ENCODE assay signal across 8 cellular contexts in genomic region chr5:58891072-58891970, GRCh38.
DNase-seq lines count a peak whose midpoint lies in the region; ATAC-seq and TF ChIP-seq lines count a peak whose summit lies in the region.

No MANE protein-coding gene starts in this region.

- H3K4me1 ChIP-seq in OCI-LY3 (ENCODE audit: low read length): peaks cover 5% of the 10 kb centered on the region
- H3K4me1 ChIP-seq in naive thymus-derived CD4-positive, alpha-beta T cell (ENCODE audit: control insufficient read depth in 2 of 2, insufficient read depth in 2 of 2, low read length in 2 of 2): peaks cover 0 to 10% of the 10 kb centered on the region in 2 donors

- H3K9me3 ChIP-seq in OCI-LY3 (ENCODE audit: insufficient read depth, low read length): no peaks in the 10 kb centered on the region
- no peaks in the 10 kb centered on the region for H3K9me3 ChIP-seq in naive thymus-derived CD4-positive, alpha-beta T cell (ENCODE audit: control insufficient read depth in 2 of 3, low read length in 3 of 3)

- peak overlapping the region; percentile 63 for H3K4me2 ChIP-seq in OCI-LY3 (ENCODE audit: low read length)

- no peaks in the 10 kb centered on the region for H3K36me3 Mint-ChIP-seq in naive thymus-derived CD4-positive, alpha-beta T cell
- no peaks in the 10 kb centered on the region for H3K36me3 Mint-ChIP-seq in stimulated activated memory B cell treated with anti-CD40 and anti-IgM and Interleukin-4, amounts not matched to agents 10 μg/mL and 1 μg/mL and 100 μg/mL, for 72 hours

- intact Hi-C loops in naive thymus-derived CD4-positive, alpha-beta T cell (cut with micrococcal nuclease): loop anchor here (1.0 to 5.0 kb wide), 4 partner anchors 116 to 283 kb away; no protein-coding TSS in a partner anchor

- no peak overlapping the region for H3K27ac ChIP-seq in OCI-LY3 (ENCODE audit: low read length)
- H3K27ac ChIP-seq in naive thymus-derived CD4-positive, alpha-beta T cell (ENCODE audit: low read depth, low read length): no peak overlapping the region

- peak overlapping the region in 7 of 10 donors; percentile 35 to 78 (median 49) for H3K4me3 Mint-ChIP-seq in naive thymus-derived CD4-positive, alpha-beta T cell
- peak overlapping the region; percentile 17 for H3K4me3 Mint-ChIP-seq in stimulated activated memory B cell treated with anti-CD40 and anti-IgM and Interleukin-4, amounts not matched to agents 10 μg/mL and 1 μg/mL and 100 μg/mL, for 72 hours

- H3K36me3 ChIP-seq in GM06990 (ENCODE audit: control insufficient read depth, insufficient read depth, low read length) (no peaks in the 10 kb centered on the region), OCI-LY3 (replicated peaks; ENCODE audit: low read depth, low read length) (no peaks in the 10 kb centered on the region)
- no peaks in the 10 kb centered on the region for H3K36me3 ChIP-seq in naive thymus-derived CD4-positive, alpha-beta T cell (ENCODE audit: control insufficient read depth in 2 of 3, insufficient read depth in 3 of 3, low read length in 3 of 3)

- ATAC-seq in HG03039 (IDR thresholded peaks at IDR 0.05; ENCODE audit: unreplicated experiment): peak; percentile 39
- ATAC-seq in esophagus mucosa: peak; percentile 55
- ATAC-seq in naive thymus-derived CD4-positive, alpha-beta T cell: peak; percentile 74
- peak; percentile 44 for ATAC-seq in stimulated activated memory B cell treated with anti-CD40 and anti-IgM and Interleukin-4, amounts not matched to agents 10 μg/mL and 1 μg/mL and 100 μg/mL, for 72 hours

- peak overlapping the region in 6 of 9 donors; percentile 3 to 78 (median 50) for H3K27ac Mint-ChIP-seq in naive thymus-derived CD4-positive, alpha-beta T cell
- peak overlapping the region; percentile 22 for H3K27ac Mint-ChIP-seq in stimulated activated memory B cell treated with anti-CD40 and anti-IgM and Interleukin-4, amounts not matched to agents 10 μg/mL and 1 μg/mL and 100 μg/mL, for 72 hours

- H4K20me1 ChIP-seq in OCI-LY3 (ENCODE audit: insufficient read depth, low read length): no peaks in the 10 kb centered on the region

- no peaks in the 10 kb centered on the region for H3K9me3 Mint-ChIP-seq in naive thymus-derived CD4-positive, alpha-beta T cell
- no peaks in the 10 kb centered on the region for H3K9me3 Mint-ChIP-seq in stimulated activated memory B cell treated with anti-CD40 and anti-IgM and Interleukin-4, amounts not matched to agents 10 μg/mL and 1 μg/mL and 100 μg/mL, for 72 hours

- TF ChIP-seq CTCF in GM06990 (IDR thresholded peaks at IDR 0.05; ENCODE audit: insufficient read depth, low read length, poor library complexity, severe bottlenecking): peak; percentile 73
- peak; percentile 62 for TF ChIP-seq CTCF in OCI-LY3 (IDR thresholded peaks at IDR 0.05; ENCODE audit: low read depth, low read length)

- DNase-seq in GM06990 (ENCODE audit: extremely low read depth, insufficient read length): no peak
- DNase-seq in activated T-cell treated with anti-CD3 and anti-CD28 coated beads for 4 hours: peak; percentile 51
- peak; percentile 8 to 60 (median 48) for DNase-seq in naive thymus-derived CD4-positive, alpha-beta T cell
- no peak for DNase-seq in GF-D8 (lab: John Stamatoyannopoulos, UW)

- CTCF ChIA-PET in naive thymus-derived CD4-positive, alpha-beta T cell (lab: Charles Lee): interaction anchor here (0.6 to 7.3 kb wide), 17 partner anchors 9 to 438 kb away, joined by 3 to 73 read pairs (median 3); no protein-coding TSS in a partner anchor

- no peak overlapping the region for H3K9ac ChIP-seq in OCI-LY3 (ENCODE audit: low read length)

- H3K4me3 ChIP-seq in GM06990 (replicated peaks; ENCODE audit: low read depth, low read length) (no peak overlapping the region), OCI-LY3 (ENCODE audit: low read length) (peak overlapping the region; percentile 47; the same call in 1 of the 2 replicates)
- no peak overlapping the region for H3K4me3 ChIP-seq in naive thymus-derived CD4-positive, alpha-beta T cell (ENCODE audit: low read length)

- no peak overlapping the region for H2AFZ ChIP-seq in OCI-LY3 (ENCODE audit: low read depth, low read length)

- peaks cover 0 to 4% (median 0%) of the 10 kb centered on the region in 5 donors for H3K27me3 Mint-ChIP-seq in naive thymus-derived CD4-positive, alpha-beta T cell
- peaks cover 24% of the 10 kb centered on the region for H3K27me3 Mint-ChIP-seq in stimulated activated memory B cell treated with anti-CD40 and anti-IgM and Interleukin-4, amounts not matched to agents 10 μg/mL and 1 μg/mL and 100 μg/mL, for 72 hours

- no peaks in the 10 kb centered on the region; the same call in 1 of the 2 replicates for H3K27me3 ChIP-seq in GM06990 (replicated peaks; ENCODE audit: control insufficient read depth, insufficient read depth, low read length)
- H3K27me3 ChIP-seq in OCI-LY3 (ENCODE audit: low read depth, low read length): no peaks in the 10 kb centered on the region
- no peaks in the 10 kb centered on the region for H3K27me3 ChIP-seq in naive thymus-derived CD4-positive, alpha-beta T cell (ENCODE audit: control insufficient read depth in 2 of 2, insufficient read depth in 2 of 2, low read length in 2 of 2)

- POLR2A ChIA-PET in naive thymus-derived CD4-positive, alpha-beta T cell (lab: Charles Lee): no interaction called here

- peaks cover 18 to 39% (median 28%) of the 10 kb centered on the region in 7 donors for H3K4me1 Mint-ChIP-seq in naive thymus-derived CD4-positive, alpha-beta T cell
- peaks cover 15% of the 10 kb centered on the region for H3K4me1 Mint-ChIP-seq in stimulated activated memory B cell treated with anti-CD40 and anti-IgM and Interleukin-4, amounts not matched to agents 10 μg/mL and 1 μg/mL and 100 μg/mL, for 72 hours

- H3K79me2 ChIP-seq in OCI-LY3 (ENCODE audit: low read length): no peaks in the 10 kb centered on the region

Comparison
In these comparisons a context has a peak if more than half of its experiments do, and no peak if none do; other contexts are left out.
1. DNase-seq: peak in activated T-cell treated with anti-CD3 and anti-CD28 coated beads for 4 hours (single experiment) and naive thymus-derived CD4-positive, alpha-beta T cell (9 of 9); none in GM06990 (single experiment) and GF-D8 (single experiment).
2. Peak in every context shown above with its lines, with median percentiles within 50 percentile points of each other: ATAC-seq.